Comparison of ENCODE assay signal across 8 cellular contexts in genomic region chr7:31443457-31443856, GRCh38.
DNase-seq lines count a peak whose midpoint lies in the region; ATAC-seq, FAIRE-seq and TF ChIP-seq lines count a peak whose summit lies in the region.

No MANE protein-coding gene starts in this region.

- H3K36me3 ChIP-seq in GM06990 (ENCODE audit: control insufficient read depth, insufficient read depth, low read length) (no peaks in the 10 kb centered on the region), endodermal cell (ENCODE audit: control insufficient read depth, insufficient read depth, low read length) (no peaks in the 10 kb centered on the region)

- H3K4me1 Mint-ChIP-seq in endodermal cell = peaks cover 32% of the 10 kb centered on the region
- H3K4me1 Mint-ChIP-seq in stimulated activated effector memory CD8-positive, alpha-beta T cell treated with anti-CD3 and anti-CD28 coated beads, Interleukin-12 subunit alpha, Interleukin-12 subunit beta, amount 100 ng/mL, for 72 hours = no peaks in the 10 kb centered on the region

- TF ChIP-seq POLR2A in H54 (IDR thresholded peaks at IDR 0.05; ENCODE audit: low read depth, low read length) = no peak

- H3K9me3 Mint-ChIP-seq in endodermal cell = peaks cover 7% of the 10 kb centered on the region
- peaks cover 7% of the 10 kb centered on the region for H3K9me3 Mint-ChIP-seq in stimulated activated effector memory CD8-positive, alpha-beta T cell treated with anti-CD3 and anti-CD28 coated beads, Interleukin-12 subunit alpha, Interleukin-12 subunit beta, amount 100 ng/mL, for 72 hours

- peaks cover 13% of the 10 kb centered on the region for H3K9me3 ChIP-seq in endodermal cell (ENCODE audit: control insufficient read depth, low read length)

- WGBS in endodermal cell (ENCODE audit: insufficient coverage in 1 of 2, insufficient read length in 1 of 2), 2 experiments = 5 to 13% methylated on average over 1 of the region's 1 CpG

- H3K36me3 Mint-ChIP-seq in endodermal cell (ENCODE audit: low read depth) = no peaks in the 10 kb centered on the region
- H3K36me3 Mint-ChIP-seq in stimulated activated effector memory CD8-positive, alpha-beta T cell treated with anti-CD3 and anti-CD28 coated beads, Interleukin-12 subunit alpha, Interleukin-12 subunit beta, amount 100 ng/mL, for 72 hours = no peaks in the 10 kb centered on the region

- H3K4me1 ChIP-seq in endodermal cell (ENCODE audit: control insufficient read depth, insufficient read depth, low read length) = peaks cover 10% of the 10 kb centered on the region

- DNase-seq in GM06990 (ENCODE audit: extremely low read depth, insufficient read length) = no peak
- DNase-seq in H54 (ENCODE audit: insufficient read length, low spot score) = peak; percentile 42
- DNase-seq in LHCN-M2 (ENCODE audit: low read depth) = peak; percentile 20
- DNase-seq in OCI-M1 (lab: John Stamatoyannopoulos, UW) = peak; percentile 71
- peak; percentile 70 for DNase-seq in endodermal cell
- peak; percentile 24 for DNase-seq in myocyte (ENCODE audit: low read depth)
- DNase-seq in activated effector memory CD4-positive, alpha-beta T cell treated with anti-CD3 and anti-CD28 coated beads, Interleukin-2, amount 50 U/mL, for 16 hours = no peak
- no peak for DNase-seq in stimulated activated effector memory CD8-positive, alpha-beta T cell treated with anti-CD3 and anti-CD28 coated beads, Interleukin-12 subunit alpha, Interleukin-12 subunit beta, amount 100 ng/mL, for 72 hours (ENCODE audit: low spot score in 2 of 2)

- ATAC-seq in stimulated activated effector memory CD8-positive, alpha-beta T cell treated with anti-CD3 and anti-CD28 coated beads, Interleukin-12 subunit alpha, Interleukin-12 subunit beta, amount 100 ng/mL, for 72 hours = no peak

- H3K27me3 ChIP-seq in GM06990 (replicated peaks; ENCODE audit: control insufficient read depth, insufficient read depth, low read length) (no peaks in the 10 kb centered on the region; the same call in 1 of the 2 replicates), endodermal cell (ENCODE audit: control insufficient read depth, insufficient read depth, low read length, poor library complexity, severe bottlenecking) (peaks cover 34% of the 10 kb centered on the region)

- TF ChIP-seq CTCF in GM06990 (IDR thresholded peaks at IDR 0.05; ENCODE audit: insufficient read depth, low read length, poor library complexity, severe bottlenecking) = peak; percentile 66
- TF ChIP-seq CTCF in endodermal cell (conservative IDR thresholded peaks at IDR 0.05) = peak; percentile 90

- H3K4me3 Mint-ChIP-seq in endodermal cell = no peak overlapping the region
- no peak overlapping the region for H3K4me3 Mint-ChIP-seq in stimulated activated effector memory CD8-positive, alpha-beta T cell treated with anti-CD3 and anti-CD28 coated beads, Interleukin-12 subunit alpha, Interleukin-12 subunit beta, amount 100 ng/mL, for 72 hours

- FAIRE-seq in H54 (lab: Jason Lieb, UNC) = peak; percentile 85

- H3K4me3 ChIP-seq in GM06990 (replicated peaks; ENCODE audit: low read depth, low read length) (no peak overlapping the region), endodermal cell (ENCODE audit: low read length) (no peak overlapping the region)

- peaks cover 38% of the 10 kb centered on the region for H3K27me3 Mint-ChIP-seq in endodermal cell (ENCODE audit: insufficient read depth)

- H3K27ac Mint-ChIP-seq in endodermal cell = no peak overlapping the region
- no peak overlapping the region for H3K27ac Mint-ChIP-seq in stimulated activated effector memory CD8-positive, alpha-beta T cell treated with anti-CD3 and anti-CD28 coated beads, Interleukin-12 subunit alpha, Interleukin-12 subunit beta, amount 100 ng/mL, for 72 hours

- no peak overlapping the region for H3K27ac ChIP-seq in endodermal cell (ENCODE audit: low read depth, low read length)

- H3K9ac ChIP-seq in endodermal cell (ENCODE audit: extremely low read depth, low read length, poor library complexity, severe bottlenecking) = no peak overlapping the region

Comparison
In these comparisons a context has a peak if more than half of its experiments do, and no peak if none do; other contexts are left out.
1. DNase-seq: peak in H54 (single experiment), LHCN-M2 (single experiment), OCI-M1 (single experiment), endodermal cell (single experiment) and myocyte (single experiment); none in GM06990 (single experiment), activated effector memory CD4-positive, alpha-beta T cell treated with anti-CD3 and anti-CD28 coated beads, Interleukin-2, amount 50 U/mL, for 16 hours (single experiment) and stimulated activated effector memory CD8-positive, alpha-beta T cell treated with anti-CD3 and anti-CD28 coated beads, Interleukin-12 subunit alpha, Interleukin-12 subunit beta, amount 100 ng/mL, for 72 hours (0 of 2).